In genomic region chr7:148337995-148338747, GRCh38 we compare ENCODE assay signal across 1 cellular context.
TF ChIP-seq lines count a peak whose summit lies in the region.

No MANE protein-coding gene starts in this region.

TF ChIP-seq in SK-N-SH, 30 proteins besides CTCF, POLR2A, EP300 and RAD21:
- TF ChIP-seq REST (IDR thresholded peaks at IDR 0.05; ENCODE audit: low read depth, low read length) (no peak), IRF3 (IDR thresholded peaks at IDR 0.05; ENCODE audit: low read depth, low read length) (no peak), USF2 (IDR thresholded peaks at IDR 0.05; ENCODE audit: borderline replicate concordance, low read depth, low read length) (no peak), USF1 (IDR thresholded peaks at IDR 0.05; ENCODE audit: borderline replicate concordance, low read depth) (no peak), ELF1 (IDR thresholded peaks at IDR 0.05) (no peak), JUND (IDR thresholded peaks at IDR 0.05) (no peak), FOSL2 (IDR thresholded peaks at IDR 0.05; ENCODE audit: borderline replicate concordance, low read depth) (no peak), RXRA (IDR thresholded peaks at IDR 0.05; ENCODE audit: borderline replicate concordance, low read depth) (no peak), POLR2AphosphoS5 (IDR thresholded peaks at IDR 0.05; ENCODE audit: low read depth, low read length) (no peak), TAF1 (IDR thresholded peaks at IDR 0.05; ENCODE audit: borderline replicate concordance, low read depth, low read length) (no peak), MXI1 (IDR thresholded peaks at IDR 0.05; ENCODE audit: low read depth, low read length) (no peak)
TF ChIP-seq in SK-N-SH: peak in this region for 0.
